16 cellular contexts compared by ENCODE assay signal in the genomic region with DNA sequence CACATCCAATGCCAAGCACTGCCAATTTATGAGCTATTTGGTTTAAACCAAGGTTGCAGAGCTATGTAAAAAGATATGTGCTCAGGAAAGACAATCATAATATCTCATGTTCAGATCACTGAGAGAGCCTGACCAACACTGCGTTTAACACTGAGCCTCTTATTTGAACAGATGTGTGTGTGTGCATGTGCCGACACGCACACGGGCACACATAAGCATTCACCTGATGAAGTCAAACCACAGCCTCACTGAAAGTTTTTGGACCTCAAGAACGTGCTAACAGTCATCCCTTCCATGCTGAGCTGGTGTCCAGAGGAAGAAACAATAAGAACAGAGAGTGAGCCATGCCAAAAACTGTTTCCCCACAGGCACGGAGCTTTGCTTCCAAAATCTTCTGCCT. TPM values are rescaled to one million over a fixed set of nuclear protein-coding genes. Genes with fewer than 3 reads are reported as not detected.
A peak's percentile ranks its signal among the peaks of the same experiment; 100 is the strongest.
DNase-seq lines count a peak whose midpoint lies in the region; ATAC-seq and TF ChIP-seq lines count a peak whose summit lies in the region.
"Had no signal": no experiment of that assay in that cellular context is flagged by ENCODE, and none has a peak within 500 bp of the region (broad histone marks: within the 10 kb centered on the region; RNA-seq: fewer than 3 reads in every experiment).

No MANE protein-coding gene starts in this region.

- POLR2A ChIA-PET in MCF 10A (lab: Yijun Ruan, JAX) = interaction anchor here (1.3 to 1.4 kb wide), 4 partner anchors 43 to 96 kb away, joined by 3 to 6 read pairs (median 4); no protein-coding TSS in a partner anchor

- H3K27ac Mint-ChIP-seq in MCF 10A (ENCODE audit: low read depth, unreplicated experiment) (no peak overlapping the region), glutamatergic neuron (ENCODE audit: unreplicated experiment) (peak overlapping the region; percentile 52)
- H3K27ac Mint-ChIP-seq in activated naive CD4-positive, alpha-beta T cell treated with anti-CD3 and anti-CD28 coated beads for 36 hours = no peak overlapping the region
- H3K27ac Mint-ChIP-seq: HFFc6 had no signal

- in situ Hi-C loops in mammary epithelial cell (cut with MboI; ENCODE audit: low sequenced_read_pairs in 2 of 2) = loop anchor here in 1 of 2 donors (5.0 kb wide), 1 partner anchor 58 kb away; no protein-coding TSS in a partner anchor

- CTCF ChIA-PET in mammary epithelial cell (lab: Charles Lee; ENCODE audit: low non-redundant PET) = interaction anchor here (0.6 kb wide), 1 partner anchor 59 kb away, joined by 5 read pairs; no protein-coding TSS in a partner anchor
- CTCF ChIA-PET in MCF 10A (lab: Yijun Ruan, JAX) = interaction anchor here (0.6 to 5.4 kb wide), 30 partner anchors 8 to 893 kb away, joined by 3 to 172 read pairs (median 6); a partner anchor contains a TSS
- CTCF ChIA-PET in activated naive CD4-positive, alpha-beta T cell treated with anti-CD3 and anti-CD28 coated beads for 36 hours (lab: Charles Lee) = interaction anchor here (0.6 to 4.8 kb wide), 18 partner anchors 9 to 96 kb away, joined by 3 to 44 read pairs (median 5); no protein-coding TSS in a partner anchor

- H3K27me3 ChIP-seq in mammary epithelial cell (ENCODE audit: insufficient read depth, low read length) = no peaks in the 10 kb centered on the region
- H3K27me3 ChIP-seq: BLaER1 treated with 17β-estradiol and CSF1 and Interleukin-3, amounts not matched to agents 10 nM and 100 nM had no signal

- H3K4me3 ChIP-seq in mammary epithelial cell (replicated peaks in 1 of 3; ENCODE audit: insufficient read depth in 1 of 3, low read depth in 2 of 3, low read length in 3 of 3) (no peak overlapping the region), epithelial cell of esophagus (ENCODE audit: low read length) (no peak overlapping the region)
- H3K4me3 ChIP-seq: BLaER1 treated with 17β-estradiol and CSF1 and Interleukin-3, amounts not matched to agents 10 nM and 100 nM had no signal

- no peak for ATAC-seq in HG03342 (IDR thresholded peaks at IDR 0.05; ENCODE audit: unreplicated experiment)

- H3K36me3 Mint-ChIP-seq in MCF 10A (ENCODE audit: insufficient read depth, unreplicated experiment) (peaks cover 59% of the 10 kb centered on the region), glutamatergic neuron (ENCODE audit: unreplicated experiment) (peaks cover 9% of the 10 kb centered on the region)
- H3K36me3 Mint-ChIP-seq in activated naive CD4-positive, alpha-beta T cell treated with anti-CD3 and anti-CD28 coated beads for 36 hours (ENCODE audit: low read depth) = peaks cover 13% of the 10 kb centered on the region

- no peak overlapping the region for H3K4me3 Mint-ChIP-seq in MCF 10A (ENCODE audit: unreplicated experiment)
- H3K4me3 Mint-ChIP-seq in glutamatergic neuron (ENCODE audit: unreplicated experiment) = no peak overlapping the region
- H3K4me3 Mint-ChIP-seq in activated naive CD4-positive, alpha-beta T cell treated with anti-CD3 and anti-CD28 coated beads for 36 hours = no peak overlapping the region
- H3K4me3 Mint-ChIP-seq: CD4-positive, CD25-positive, alpha-beta regulatory T cell; HFFc6 had no signal

- dilution Hi-C loops in mammary epithelial cell (cut with HindIII; ENCODE audit: low sequenced_read_pairs) = loop anchor here (5.0 to 10.0 kb wide), 3 partner anchors 43 to 65 kb away; no protein-coding TSS in a partner anchor

- H3K4me2 ChIP-seq in mammary epithelial cell (ENCODE audit: insufficient read depth, low read depth, low read length) = peak overlapping the region; percentile 30
- H3K4me2 ChIP-seq: BLaER1 treated with 17β-estradiol and CSF1 and Interleukin-3, amounts not matched to agents 10 nM and 100 nM had no signal

- H2AFZ ChIP-seq in mammary epithelial cell (ENCODE audit: low read depth, low read length) = no peak overlapping the region

- peaks cover 11% of the 10 kb centered on the region for H3K79me2 ChIP-seq in mammary epithelial cell (ENCODE audit: insufficient read depth, low read length)

- H3K4me1 ChIP-seq in mammary epithelial cell (ENCODE audit: insufficient read depth, low read length) = peaks cover 29% of the 10 kb centered on the region

- intact Hi-C loops in mammary epithelial cell (cut with micrococcal nuclease) (no loop called here), MCF 10A (cut with micrococcal nuclease) (loop anchor here (5.0 kb wide), 1 partner anchor 43 kb away; no protein-coding TSS in a partner anchor), posterior vena cava (cut with DNase I) (loop anchor here in 1 of 2 donors (5.0 kb wide), 1 partner anchor 63 kb away; no protein-coding TSS in a partner anchor)
- intact Hi-C loops in activated naive CD4-positive, alpha-beta T cell treated with anti-CD3 and anti-CD28 coated beads for 36 hours (cut with micrococcal nuclease) = loop anchor here (5.0 kb wide), 1 partner anchor 33 kb away; a partner anchor contains a TSS

- DNase-seq in mammary epithelial cell (peak; percentile 47), MCF 10A (ENCODE audit: unreplicated experiment) (no peak), epithelial cell of esophagus (ENCODE audit: low read depth) (peak; percentile 87), glutamatergic neuron (no peak), posterior vena cava (ENCODE audit: low spot score) (no peak)
- DNase-seq in activated naive CD4-positive, alpha-beta T cell treated with anti-CD3 and anti-CD28 coated beads for 36 hours = no peak
- DNase-seq: 8988T; AML-193; Calu3; CD4-positive, CD25-positive, alpha-beta regulatory T cell; DMS 273 treated with DMSO at 0.1 percent for 48 hours; HCEC 1CT; HFFc6 had no signal

- H3K27ac ChIP-seq in mammary epithelial cell (ENCODE audit: insufficient read depth, low read depth, low read length) = peak overlapping the region; percentile 40
- H3K27ac ChIP-seq: BLaER1 treated with 17β-estradiol and CSF1 and Interleukin-3, amounts not matched to agents 10 nM and 100 nM; HL-60 had no signal

- peaks cover 11% of the 10 kb centered on the region for H3K36me3 ChIP-seq in mammary epithelial cell (ENCODE audit: insufficient read depth, low read length)

- TF ChIP-seq CTCF in mammary epithelial cell (conservative IDR thresholded peaks at IDR 0.05 in 1 of 2, IDR thresholded peaks at IDR 0.05 in 1 of 2; ENCODE audit: extremely low read depth in 1 of 2, insufficient read depth in 1 of 2, low read depth in 1 of 2, low read length in 2 of 2) (no peak), MCF 10A (IDR thresholded peaks at IDR 0.05; ENCODE audit: unreplicated experiment) (no peak), epithelial cell of esophagus (IDR thresholded peaks at IDR 0.05; ENCODE audit: insufficient read depth, low read depth, low read length, missing control alignments) (no peak), glutamatergic neuron (IDR thresholded peaks at IDR 0.05; ENCODE audit: partially characterized antibody, unreplicated experiment) (no peak)

- H3K9me3 Mint-ChIP-seq in MCF 10A (ENCODE audit: unreplicated experiment) = no peaks in the 10 kb centered on the region
- peaks cover 3% of the 10 kb centered on the region for H3K9me3 Mint-ChIP-seq in glutamatergic neuron (ENCODE audit: unreplicated experiment)
- no peaks in the 10 kb centered on the region for H3K9me3 Mint-ChIP-seq in activated naive CD4-positive, alpha-beta T cell treated with anti-CD3 and anti-CD28 coated beads for 36 hours
- H3K9me3 Mint-ChIP-seq: CD4-positive, CD25-positive, alpha-beta regulatory T cell; HFFc6 had no signal

- H3K9ac ChIP-seq in mammary epithelial cell (ENCODE audit: insufficient read depth, low read length) = no peak overlapping the region

- H3K4me1 Mint-ChIP-seq in MCF 10A (ENCODE audit: insufficient read depth, unreplicated experiment) (peaks cover 7% of the 10 kb centered on the region), glutamatergic neuron (ENCODE audit: low read depth, unreplicated experiment) (peaks cover 39% of the 10 kb centered on the region)
- no peaks in the 10 kb centered on the region for H3K4me1 Mint-ChIP-seq in activated naive CD4-positive, alpha-beta T cell treated with anti-CD3 and anti-CD28 coated beads for 36 hours (ENCODE audit: low read depth)

- 27% methylated on average over 6 of the region's 6 CpGs for WGBS in mammary epithelial cell (ENCODE audit: low coverage, missing lambda C conversion rate)

- no peaks in the 10 kb centered on the region for H3K27me3 Mint-ChIP-seq in MCF 10A (ENCODE audit: insufficient read depth, unreplicated experiment)
- H3K27me3 Mint-ChIP-seq in glutamatergic neuron (ENCODE audit: unreplicated experiment) = peaks cover 2% of the 10 kb centered on the region
- no peaks in the 10 kb centered on the region for H3K27me3 Mint-ChIP-seq in activated naive CD4-positive, alpha-beta T cell treated with anti-CD3 and anti-CD28 coated beads for 36 hours (ENCODE audit: low read depth)
- H3K27me3 Mint-ChIP-seq: CD4-positive, CD25-positive, alpha-beta regulatory T cell had no signal

- no peaks in the 10 kb centered on the region for H3K9me3 ChIP-seq in mammary epithelial cell (replicated peaks; ENCODE audit: insufficient read depth, low read length)
- H3K9me3 ChIP-seq: BLaER1 treated with 17β-estradiol and CSF1 and Interleukin-3, amounts not matched to agents 10 nM and 100 nM had no signal

- BruUV-seq in mammary epithelial cell (replicated peaks; lab: Mats Ljungman, UMichigan) (no TSS peak), MCF 10A (replicated peaks; lab: Mats Ljungman, UMichigan) (no TSS peak)

- no peaks in the 10 kb centered on the region for H4K20me1 ChIP-seq in mammary epithelial cell (ENCODE audit: insufficient read depth, low read length)

RNA-seq across cellular contexts. Expression of a gene that starts 23.4 kb away (rescaled TPM):
- total RNA-seq in mammary epithelial cell (10 to 100 TPM; 33.6 to 38.3 TPM), MCF 10A (2022) (35.6 and 38.3 TPM in 2 replicates), glutamatergic neuron (ENCODE audit: unreplicated experiment) (55.1 TPM), posterior vena cava (10 to 100 TPM; 19.3 to 22.1 TPM)
- polyA plus RNA-seq in mammary epithelial cell = 18.3 TPM
- 9.7 TPM for polyA minus RNA-seq in mammary epithelial cell
- 10 to 100 TPM; 48.0 to 51.5 TPM for total RNA-seq in activated naive CD4-positive, alpha-beta T cell treated with anti-CD3 and anti-CD28 coated beads for 36 hours

RNA-seq across cellular contexts. Expression of a gene that starts 23.5 kb away (rescaled TPM):
- 10 to 100 TPM; 16.3 to 20.8 TPM for total RNA-seq in mammary epithelial cell
- polyA plus RNA-seq in mammary epithelial cell = 20.7 TPM
- polyA minus RNA-seq in mammary epithelial cell = 21.7 TPM
- total RNA-seq in MCF 10A (2022) = 22.4 and 27.9 TPM in 2 replicates
- 20.1 TPM for total RNA-seq in glutamatergic neuron (ENCODE audit: unreplicated experiment)
- 10 to 100 TPM; 12.5 to 17.8 TPM for total RNA-seq in posterior vena cava
- total RNA-seq in activated naive CD4-positive, alpha-beta T cell treated with anti-CD3 and anti-CD28 coated beads for 36 hours = 10 to 100 TPM; 20.8 to 21.6 TPM

RNA-seq across cellular contexts. Expression of a gene that starts 31.1 kb away (rescaled TPM):
- 10 to 100 TPM in 1 of 2 donors, 1 to 10 TPM in 1; 6.1 to 16.5 TPM for total RNA-seq in mammary epithelial cell
- polyA plus RNA-seq in mammary epithelial cell = 4.1 TPM
- 3.9 TPM for polyA minus RNA-seq in mammary epithelial cell
- 4.0 and 4.8 TPM in 2 replicates for total RNA-seq in MCF 10A (2022)
- total RNA-seq in glutamatergic neuron (ENCODE audit: unreplicated experiment) = 19.0 TPM
- total RNA-seq in posterior vena cava = under 1 TPM; 0.56 to 0.67 TPM
- total RNA-seq in activated naive CD4-positive, alpha-beta T cell treated with anti-CD3 and anti-CD28 coated beads for 36 hours = 1 to 10 TPM; 4.4 to 4.7 TPM

RNA-seq across cellular contexts. Expression of a gene that starts 52.1 kb away (rescaled TPM):
- 10 to 100 TPM; 35.7 to 38.3 TPM for total RNA-seq in mammary epithelial cell
- polyA plus RNA-seq in mammary epithelial cell = 21.5 TPM
- 61.8 TPM for polyA minus RNA-seq in mammary epithelial cell
- total RNA-seq in MCF 10A (2022) = 41.0 and 58.9 TPM in 2 replicates
- 39.9 TPM for total RNA-seq in glutamatergic neuron (ENCODE audit: unreplicated experiment)
- 10 to 100 TPM; 21.3 to 24.2 TPM for total RNA-seq in posterior vena cava
- total RNA-seq in activated naive CD4-positive, alpha-beta T cell treated with anti-CD3 and anti-CD28 coated beads for 36 hours = 10 to 100 TPM; 33.3 to 34.4 TPM

Comparison
In these comparisons a context has a peak if more than half of its experiments do, and no peak if none do; other contexts are left out.
1. DNase-seq: peak in mammary epithelial cell (single experiment) and epithelial cell of esophagus (single experiment); none in MCF 10A (single experiment), glutamatergic neuron (single experiment), posterior vena cava (single experiment) and activated naive CD4-positive, alpha-beta T cell treated with anti-CD3 and anti-CD28 coated beads for 36 hours (single experiment).